In genomic region chr14:79947440-79947839, GRCh38 we compare ENCODE assay signal across 17 cellular contexts.
"Had no signal": no experiment of that assay in that cellular context is flagged by ENCODE, and none has a peak within 500 bp of the region (broad histone marks: within the 10 kb centered on the region; RNA-seq: fewer than 3 reads in every experiment).

No MANE protein-coding gene starts in this region.

- ATAC-seq: natural killer cell treated with Interleukin-12 subunit alpha and Interleukin-12 subunit beta and Interleukin-15 and Interleukin-18, amount 100 ng/mL, for 72 hours; stimulated activated naive B cell treated with anti-CD40 and anti-IgM and Interleukin-4, amounts not matched to agents 10 μg/mL and 1 μg/mL and 100 μg/mL, for 72 hours had no signal

- DNase-seq: activated CD4-positive, alpha-beta memory T cell treated with anti-CD3 and anti-CD28 coated beads for 36 hours; activated effector memory CD4-positive, alpha-beta T cell treated with Interleukin-2 at 50 U/mL for 16 hours; activated naive CD4-positive, alpha-beta T cell treated with anti-CD3 and anti-CD28 coated beads, Interleukin-2, amount 50 U/mL, for 16 hours; activated T-cell treated with anti-CD3 and anti-CD28 coated beads, Interleukin-2, amount 50 U/mL, for 24 hours; foreskin melanocyte; head of caudate nucleus; kidney glomerular epithelial cell; mesenchymal stem cell; nucleus accumbens; stimulated activated CD4-positive, alpha-beta T cell treated with anti-CD3 and anti-CD28 coated beads, Interleukin-15, amount 100 ng/mL, for 24 hours; stimulated activated CD4-positive, alpha-beta T cell treated with anti-CD3 and anti-CD28 coated beads, Interleukin-4, amount 100 ng/mL, for 1 hour; stimulated activated naive B cell treated with anti-CD40 and anti-IgM and Interleukin-4, amounts not matched to agents 10 μg/mL and 1 μg/mL and 100 μg/mL, for 72 hours; tibial artery had no signal

- H3K4me3 ChIP-seq: right atrium auricular region, tibial artery had no signal

- H3K9me3 ChIP-seq: right atrium auricular region, tibial artery had no signal

- H3K27me3 ChIP-seq: right atrium auricular region, tibial artery had no signal

- H3K4me1 ChIP-seq: right atrium auricular region, tibial artery had no signal

- H3K36me3 ChIP-seq: right atrium auricular region, tibial artery had no signal

- H3K27ac ChIP-seq: epithelial cell of prostate, right atrium auricular region, tibial artery, VCaP had no signal
